Comparison of ENCODE assay signal across 14 cellular contexts in the genomic region with DNA sequence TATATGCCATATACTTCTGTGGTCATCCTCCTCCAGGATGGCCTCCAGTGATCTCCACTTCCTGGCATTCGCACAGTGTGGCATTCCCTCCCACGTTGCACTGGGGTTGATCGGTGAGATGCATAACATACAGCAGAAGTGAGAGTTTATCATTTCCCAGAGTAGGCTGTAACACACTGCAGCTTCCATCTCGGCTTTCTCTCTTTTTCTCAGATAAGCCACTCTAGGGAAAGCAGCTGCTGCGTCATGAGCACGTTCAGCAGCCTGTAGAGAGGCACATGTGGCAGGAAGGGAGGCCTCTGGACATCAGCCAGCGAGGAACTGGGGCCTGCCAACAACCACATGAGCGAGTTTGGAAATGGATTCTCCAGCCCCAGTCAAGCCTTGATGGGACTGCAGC.
DNase-seq lines count a peak whose midpoint lies in the region; ATAC-seq and TF ChIP-seq lines count a peak whose summit lies in the region.
"Had no signal": no experiment of that assay in that cellular context is flagged by ENCODE, and none has a peak within 500 bp of the region (broad histone marks: within the 10 kb centered on the region; RNA-seq: fewer than 3 reads in every experiment).

No MANE protein-coding gene starts in this region.

- in situ Hi-C loops in KBM-7 (cut with MboI; ENCODE audit: low pct_unique_long_range_greater_than_20kb, low sequenced_read_pairs), result no loop called here

- H3K36me3 ChIP-seq in skeletal muscle tissue (ENCODE audit: control insufficient read depth in 3 of 3, insufficient read depth in 3 of 3, low read length in 3 of 3), result no peaks in the 10 kb centered on the region
- H3K36me3 ChIP-seq: stomach had no signal

- no peaks in the 10 kb centered on the region for H3K4me1 Mint-ChIP-seq in activated CD4-positive, alpha-beta memory T cell treated with anti-CD3 and anti-CD28 coated beads for 36 hours (ENCODE audit: low read depth)

- POLR2A ChIA-PET in activated CD4-positive, alpha-beta memory T cell treated with anti-CD3 and anti-CD28 coated beads for 36 hours (lab: Charles Lee), result no interaction called here

- H3K27me3 Mint-ChIP-seq in activated CD4-positive, alpha-beta memory T cell treated with anti-CD3 and anti-CD28 coated beads for 36 hours, result no peaks in the 10 kb centered on the region
- H3K27me3 Mint-ChIP-seq: IgD-negative memory B cell had no signal

- H3K9me3 Mint-ChIP-seq in activated CD4-positive, alpha-beta memory T cell treated with anti-CD3 and anti-CD28 coated beads for 36 hours, result no peaks in the 10 kb centered on the region

- intact Hi-C loops in left cardiac atrium (cut with DNase I), result no loop called here
- intact Hi-C loops in activated CD4-positive, alpha-beta memory T cell treated with anti-CD3 and anti-CD28 coated beads for 36 hours (cut with micrococcal nuclease), result no loop called here

- H3K9me3 ChIP-seq in skeletal muscle tissue (ENCODE audit: control insufficient read depth in 3 of 3, low read length in 3 of 3), result no peaks in the 10 kb centered on the region
- H3K9me3 ChIP-seq: stomach had no signal

- peaks cover 0 to 4% (median 3%) of the 10 kb centered on the region in 3 donors for H3K4me1 ChIP-seq in skeletal muscle tissue (ENCODE audit: control insufficient read depth in 3 of 3, insufficient read depth in 3 of 3, low read length in 3 of 3)
- H3K4me1 ChIP-seq: parathyroid adenoma had no signal

- ATAC-seq in SK-N-SH treated with all-trans-retinoic acid at 6 μM for 48 hours (no peak; the same call in 1 of the 3 replicates), left cardiac atrium (peak; percentile 90 to 94), HG03039 (IDR thresholded peaks at IDR 0.05; ENCODE audit: unreplicated experiment) (no peak), GM21423 (IDR thresholded peaks at IDR 0.05; ENCODE audit: unreplicated experiment) (no peak)

- H3K4me3 Mint-ChIP-seq in activated CD4-positive, alpha-beta memory T cell treated with anti-CD3 and anti-CD28 coated beads for 36 hours, result no peak overlapping the region
- H3K4me3 Mint-ChIP-seq: IgD-negative memory B cell had no signal

- CTCF ChIA-PET in activated CD4-positive, alpha-beta memory T cell treated with anti-CD3 and anti-CD28 coated beads for 36 hours (lab: Charles Lee), result no interaction called here

- H3K27ac ChIP-seq in skeletal muscle tissue (ENCODE audit: low read depth, low read length), result no peak overlapping the region
- H3K27ac ChIP-seq: parathyroid adenoma had no signal

- no peak overlapping the region for H3K27ac Mint-ChIP-seq in activated CD4-positive, alpha-beta memory T cell treated with anti-CD3 and anti-CD28 coated beads for 36 hours

- DNase-seq in KBM-7 (peak; percentile 70), left cardiac atrium (peak; percentile 90), COR-L47 (lab: John Stamatoyannopoulos, UW) (no peak)
- DNase-seq in activated CD4-positive, alpha-beta memory T cell treated with anti-CD3 and anti-CD28 coated beads for 36 hours, result no peak
- DNase-seq: activated effector memory CD4-positive, alpha-beta T cell treated with anti-CD3 and anti-CD28 coated beads, Interleukin-2, amount 50 U/mL, for 16 hours; H7; stomach; SW 1271 had no signal

- H3K27me3 ChIP-seq in skeletal muscle tissue (ENCODE audit: control insufficient read depth in 3 of 3, insufficient read depth in 3 of 3, low read length in 3 of 3), result no peaks in the 10 kb centered on the region
- H3K27me3 ChIP-seq: stomach had no signal

- no peak overlapping the region for H3K9ac ChIP-seq in skeletal muscle tissue (ENCODE audit: low read depth in 1 of 3, low read length in 3 of 3)
- H3K9ac ChIP-seq: parathyroid adenoma had no signal

- H3K36me3 Mint-ChIP-seq in activated CD4-positive, alpha-beta memory T cell treated with anti-CD3 and anti-CD28 coated beads for 36 hours, result no peaks in the 10 kb centered on the region
- H3K36me3 Mint-ChIP-seq: IgD-negative memory B cell had no signal

- H3K4me3 ChIP-seq in skeletal muscle tissue (ENCODE audit: low read length in 3 of 3), result peak overlapping the region in 2 of 3 donors; percentile 27 to 30
- H3K4me3 ChIP-seq: stomach had no signal

TF ChIP-seq in SK-N-SH treated with all-trans-retinoic acid at 6 μM for 48 hours, 23 proteins besides CTCF, POLR2A, EP300 and RAD21:
- TF ChIP-seq, protein P1, sequence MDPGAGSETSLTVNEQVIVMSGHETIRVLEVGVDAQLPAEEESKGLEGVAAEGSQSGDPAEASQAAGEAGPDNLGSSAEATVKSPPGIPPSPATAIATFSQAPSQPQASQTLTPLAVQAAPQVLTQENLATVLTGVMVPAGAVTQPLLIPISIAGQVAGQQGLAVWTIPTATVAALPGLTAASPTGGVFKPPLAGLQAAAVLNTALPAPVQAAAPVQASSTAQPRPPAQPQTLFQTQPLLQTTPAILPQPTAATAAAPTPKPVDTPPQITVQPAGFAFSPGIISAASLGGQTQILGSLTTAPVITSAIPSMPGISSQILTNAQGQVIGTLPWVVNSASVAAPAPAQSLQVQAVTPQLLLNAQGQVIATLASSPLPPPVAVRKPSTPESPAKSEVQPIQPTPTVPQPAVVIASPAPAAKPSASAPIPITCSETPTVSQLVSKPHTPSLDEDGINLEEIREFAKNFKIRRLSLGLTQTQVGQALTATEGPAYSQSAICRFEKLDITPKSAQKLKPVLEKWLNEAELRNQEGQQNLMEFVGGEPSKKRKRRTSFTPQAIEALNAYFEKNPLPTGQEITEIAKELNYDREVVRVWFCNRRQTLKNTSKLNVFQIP (CRISPR knock-in tag; IDR thresholded peaks at IDR 0.05; ENCODE audit: borderline replicate concordance, low read depth), result no peak
- TF ChIP-seq TCF4 (CRISPR knock-in tag; IDR thresholded peaks at IDR 0.05; ENCODE audit: borderline replicate concordance), result peak; percentile 52; the same call in 1 of the 2 replicates

Comparison
In these comparisons a context has a peak if more than half of its experiments do, and no peak if none do; other contexts are left out.
1. DNase-seq: peak in KBM-7 (single experiment) and left cardiac atrium (single experiment); none in activated CD4-positive, alpha-beta memory T cell treated with anti-CD3 and anti-CD28 coated beads for 36 hours (single experiment) and COR-L47 (single experiment).
2. ATAC-seq: peak in left cardiac atrium (2 of 2); none in SK-N-SH treated with all-trans-retinoic acid at 6 μM for 48 hours (single experiment), HG03039 (single experiment) and GM21423 (single experiment).